12 cellular contexts compared by ENCODE assay signal in the genomic region with DNA sequence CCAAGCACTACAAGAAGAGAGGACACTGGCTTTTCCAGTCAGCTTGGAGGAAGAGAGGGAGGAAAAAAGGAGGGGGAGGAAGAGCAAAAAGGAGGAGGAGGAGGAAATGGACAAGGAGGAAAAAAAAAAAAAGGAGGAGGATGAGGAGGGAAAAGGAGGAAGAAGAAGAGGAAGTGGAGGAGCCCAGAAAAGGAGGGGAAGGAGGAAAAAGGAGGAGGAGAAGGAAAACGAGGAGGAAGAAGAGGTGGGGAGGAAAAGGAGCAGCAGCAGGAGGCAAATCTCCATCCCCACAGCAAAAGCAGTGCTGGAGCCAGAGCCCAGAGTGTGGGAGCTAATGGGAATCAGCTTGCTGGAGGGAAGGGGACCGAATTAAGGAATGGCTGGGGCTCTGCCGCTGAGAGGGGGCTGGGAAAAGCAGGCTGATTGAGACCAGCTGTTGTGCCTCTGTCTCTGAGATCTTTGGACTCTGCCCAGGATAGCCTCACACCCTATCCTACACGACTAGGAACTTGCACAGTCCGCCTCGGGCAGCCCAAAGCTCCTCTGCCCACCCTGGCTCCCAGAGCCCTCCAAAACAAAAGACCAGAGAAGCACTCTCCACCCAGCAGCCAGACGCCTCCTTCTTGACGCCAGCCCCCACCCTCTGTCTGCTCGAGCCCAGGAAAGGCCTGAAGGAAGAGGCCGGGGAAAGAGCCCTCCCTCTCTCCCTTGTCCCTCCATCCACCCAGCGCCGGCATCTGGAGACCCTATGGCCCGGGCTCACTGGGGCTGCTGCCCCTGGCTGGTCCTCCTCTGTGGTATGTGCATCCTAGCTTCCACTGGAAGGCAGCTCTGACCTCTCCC. TPM values are rescaled to one million over a fixed set of nuclear protein-coding genes. Genes with fewer than 3 reads are reported as not detected.
A peak's percentile ranks its signal among the peaks of the same experiment; 100 is the strongest.
DNase-seq lines count a peak whose midpoint lies in the region; ATAC-seq, FAIRE-seq and TF ChIP-seq lines count a peak whose summit lies in the region.
"Had no signal": no experiment of that assay in that cellular context is flagged by ENCODE, and none has a peak within 500 bp of the region (broad histone marks: within the 10 kb centered on the region; RNA-seq: fewer than 3 reads in every experiment).

A gene with protein sequence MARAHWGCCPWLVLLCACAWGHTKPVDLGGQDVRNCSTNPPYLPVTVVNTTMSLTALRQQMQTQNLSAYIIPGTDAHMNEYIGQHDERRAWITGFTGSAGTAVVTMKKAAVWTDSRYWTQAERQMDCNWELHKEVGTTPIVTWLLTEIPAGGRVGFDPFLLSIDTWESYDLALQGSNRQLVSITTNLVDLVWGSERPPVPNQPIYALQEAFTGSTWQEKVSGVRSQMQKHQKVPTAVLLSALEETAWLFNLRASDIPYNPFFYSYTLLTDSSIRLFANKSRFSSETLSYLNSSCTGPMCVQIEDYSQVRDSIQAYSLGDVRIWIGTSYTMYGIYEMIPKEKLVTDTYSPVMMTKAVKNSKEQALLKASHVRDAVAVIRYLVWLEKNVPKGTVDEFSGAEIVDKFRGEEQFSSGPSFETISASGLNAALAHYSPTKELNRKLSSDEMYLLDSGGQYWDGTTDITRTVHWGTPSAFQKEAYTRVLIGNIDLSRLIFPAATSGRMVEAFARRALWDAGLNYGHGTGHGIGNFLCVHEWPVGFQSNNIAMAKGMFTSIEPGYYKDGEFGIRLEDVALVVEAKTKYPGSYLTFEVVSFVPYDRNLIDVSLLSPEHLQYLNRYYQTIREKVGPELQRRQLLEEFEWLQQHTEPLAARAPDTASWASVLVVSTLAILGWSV (plus strand): TSS at position 514 of the 843 bp plus-strand sequence. CDS start 235 bp downstream, at position 749.

- BruUV-seq in GM12878 (replicated peaks; lab: Mats Ljungman, UMichigan) = no TSS peak

- FAIRE-seq in GM12878 (lab: Jason Lieb, UNC) (no peak), small intestine (lab: Jason Lieb, UNC) (no peak), urothelium cell line (lab: Jason Lieb, UNC) (no peak)

- H3K27me3 Mint-ChIP-seq in stimulated activated naive CD8-positive, alpha-beta T cell treated with anti-CD3 and anti-CD28 coated beads, Interleukin-15, amount 100 ng/mL, for 72 hours = no peaks in the 10 kb centered on the region

- no peak for TF ChIP-seq CTCF in GM12878 (IDR thresholded peaks at IDR 0.05 in 2 of 3, conservative IDR thresholded peaks at IDR 0.05 in 1 of 3; ENCODE audit: control insufficient read depth in 2 of 3, extremely low read depth in 1 of 3, insufficient read depth in 1 of 3, low read depth in 3 of 3, low read length in 3 of 3)

- H4K20me1 ChIP-seq in GM12878 (ENCODE audit: control insufficient read depth, insufficient read depth) = no peaks in the 10 kb centered on the region

- peak within 1 kb of the TSS in 1 of 2 donors; percentile 28 for H3K27ac Mint-ChIP-seq in stimulated activated naive CD8-positive, alpha-beta T cell treated with anti-CD3 and anti-CD28 coated beads, Interleukin-15, amount 100 ng/mL, for 72 hours

- H3K4me2 ChIP-seq in GM12878 (ENCODE audit: control insufficient read depth, insufficient read depth) = no peak within 1 kb of the TSS

- H3K79me2 ChIP-seq in GM12878 (ENCODE audit: control insufficient read depth, insufficient read depth, low read length) = no peaks in the 10 kb centered on the region

- no peak for TF ChIP-seq RAD21 in GM12878 (IDR thresholded peaks at IDR 0.05; ENCODE audit: insufficient read depth, low read depth, low read length)

- in situ Hi-C loops in GM12878 (cut with MboI) = no loop called here

- no peak within 1 kb of the TSS for H3K4me3 ChIP-seq in GM12878
- H3K4me3 ChIP-seq in small intestine (ENCODE audit: low read depth in 1 of 2, low read length in 2 of 2) = peak within 1 kb of the TSS in 1 of 2 donors; percentile 46

- H3K27ac ChIP-seq in GM12878 (ENCODE audit: control insufficient read depth, insufficient read depth) = no peak within 1 kb of the TSS
- H3K27ac ChIP-seq in small intestine (ENCODE audit: low read depth in 1 of 2, low read length in 1 of 2) = peak within 1 kb of the TSS; percentile 59 to 80
- H3K27ac ChIP-seq: 22Rv1, epithelial cell of prostate had no signal

- H3K9ac ChIP-seq in GM12878 (ENCODE audit: control insufficient read depth, insufficient read depth, low read length) = no peak within 1 kb of the TSS

- ATAC-seq in GM12878 = peak; percentile 24; the same call in 2 of the 3 replicates
- no peak for ATAC-seq in stimulated activated naive CD8-positive, alpha-beta T cell treated with anti-CD3 and anti-CD28 coated beads, Interleukin-15, amount 100 ng/mL, for 72 hours

- no peak within 1 kb of the TSS for H2AFZ ChIP-seq in GM12878 (ENCODE audit: control insufficient read depth, low read depth, low read length)

- no peaks in the 10 kb centered on the region for H3K9me3 ChIP-seq in GM12878 (replicated peaks; ENCODE audit: control insufficient read depth, insufficient read depth, low read length)
- no peaks in the 10 kb centered on the region for H3K9me3 ChIP-seq in small intestine (ENCODE audit: control insufficient read depth, low read depth)

- intact Hi-C loops in GM12878 (cut with micrococcal nuclease; ENCODE audit: unreplicated experiment) = no loop called here

- H3K36me3 ChIP-seq in GM12878 (ENCODE audit: control insufficient read depth in 2 of 2, insufficient read depth in 2 of 2, low read length in 1 of 2) (no peaks in the 10 kb centered on the region), small intestine (ENCODE audit: control insufficient read depth in 2 of 2, insufficient read depth in 2 of 2, low read length in 2 of 2) (no peaks in the 10 kb centered on the region)

- DNase-seq in DMS 273 (lab: John Stamatoyannopoulos, UW; ENCODE audit: unreplicated experiment) (peak; percentile 61), DMS 273 treated with DMSO at 0.1 percent for 48 hours (lab: John Stamatoyannopoulos, UW) (no peak), GM12878 (ENCODE audit: low read depth, low spot score) (no peak), islet precursor cell (peak; percentile 65), small intestine (peak; percentile 75), activated gamma-delta T cell (lab: John Stamatoyannopoulos, UW) (no peak), urothelium cell line (ENCODE audit: low spot score) (no peak)
- DNase-seq in stimulated activated naive CD8-positive, alpha-beta T cell treated with anti-CD3 and anti-CD28 coated beads, Interleukin-15, amount 100 ng/mL, for 72 hours = no peak
- DNase-seq: activated effector memory CD4-positive, alpha-beta T cell treated with Interleukin-2 at 50 U/mL for 16 hours; NCI-H2081 treated with DMSO at 0.1 percent for 48 hours had no signal

- no peaks in the 10 kb centered on the region for H3K9me3 Mint-ChIP-seq in stimulated activated naive CD8-positive, alpha-beta T cell treated with anti-CD3 and anti-CD28 coated beads, Interleukin-15, amount 100 ng/mL, for 72 hours

- no peak for TF ChIP-seq POLR2A in GM12878 (IDR thresholded peaks at IDR 0.05; ENCODE audit: low read depth, low read length)

- peaks cover 63% of the 10 kb centered on the region for H3K4me1 Mint-ChIP-seq in stimulated activated naive CD8-positive, alpha-beta T cell treated with anti-CD3 and anti-CD28 coated beads, Interleukin-15, amount 100 ng/mL, for 72 hours

- POLR2A ChIA-PET in GM12878 (lab: Charles Lee) = no interaction called here

- SMC1A ChIA-PET in GM12878 (lab: Charles Lee; ENCODE audit: uncharacterized antibody, unreplicated experiment) = interaction anchor here (0.8 to 1.4 kb wide), 3 partner anchors 34 to 423 kb away, joined by 3 to 4 read pairs (median 3); no protein-coding TSS in a partner anchor

- TF ChIP-seq EP300 in GM12878 (IDR thresholded peaks at IDR 0.05; ENCODE audit: borderline replicate concordance in 1 of 2, control insufficient read depth in 1 of 2, low read depth in 2 of 2, low read length in 2 of 2) = no peak

- H3K4me3 Mint-ChIP-seq in stimulated activated naive CD8-positive, alpha-beta T cell treated with anti-CD3 and anti-CD28 coated beads, Interleukin-15, amount 100 ng/mL, for 72 hours = no peak within 1 kb of the TSS

- no peaks in the 10 kb centered on the region for H3K27me3 ChIP-seq in GM12878 (replicated peaks in 1 of 2; ENCODE audit: control insufficient read depth in 2 of 2, insufficient read depth in 2 of 2, low read length in 1 of 2)
- no peaks in the 10 kb centered on the region for H3K27me3 ChIP-seq in small intestine (ENCODE audit: control insufficient read depth in 2 of 2, insufficient read depth in 2 of 2, low read length in 2 of 2)

- CTCF ChIA-PET in GM12878 (lab: Yijun Ruan, JAX) = interaction anchor here (0.6 to 1.9 kb wide), 4 partner anchors 12 to 48 kb away, joined by 3 to 8 read pairs (median 5); no protein-coding TSS in a partner anchor

- no peaks in the 10 kb centered on the region for H3K4me1 ChIP-seq in GM12878 (ENCODE audit: control insufficient read depth, insufficient read depth, low read length)
- H3K4me1 ChIP-seq in small intestine (ENCODE audit: control insufficient read depth in 2 of 2, insufficient read depth in 1 of 2, low read depth in 1 of 2, low read length in 1 of 2) = no peaks in the 10 kb centered on the region

- RAD21 ChIA-PET in GM12878 (lab: Charles Lee; ENCODE audit: unreplicated experiment) = interaction anchor here (0.7 to 3.2 kb wide), 4 partner anchors 43 to 85 kb away, joined by 3 to 11 read pairs (median 4); no protein-coding TSS in a partner anchor

- WGBS in GM12878 (ENCODE audit: insufficient coverage, insufficient replicate concordance, low lambda C conversion rate, missing lambda C conversion rate) = 37% methylated on average over 13 of the region's 13 CpGs
- 16 to 37% (median 28%) methylated on average over 9 to 13 of the region's 13 CpGs for WGBS in small intestine, 3 donors

TF ChIP-seq in GM12878, 131 proteins besides CTCF, POLR2A, EP300 and RAD21 (continues in another document):
- no peak for TF ChIP-seq IKZF2 (IDR thresholded peaks at IDR 0.05)

RNA-seq across cellular contexts. Expression of the gene that starts here (rescaled TPM):
- not detected in 2 replicates for total RNA-seq in GM12878 (2013; cell fraction: nucleolus; rRNA removed)
- total RNA-seq in GM12878 (2014; rRNA removed) (0.17 and 0.27 TPM in 2 replicates), GM12878 (2014; rRNA removed; fragmentation: Illumina TruSeq; extraction: Trizol) (0.13 and 0.14 TPM in 2 replicates), GM12878 (2021) (0.21 and 0.27 TPM in 2 replicates)
- 0.13 TPM for polyA plus RNA-seq in GM12878 (2011; ENCODE audit: low read depth)
- polyA plus RNA-seq in GM12878 (2011; rRNA removed) (0.04 TPM in 2 replicates), GM12878 (2014; fragmentation: Illumina TruSeq; extraction: Trizol) (0.21 and 0.32 TPM in 2 replicates), GM12878 (2014; fragmentation: Nextera tagmentation; extraction: Ambion mirVana) (under 1 TPM; 0.08 to 0.26 TPM), GM12878 (2014; rRNA removed) (0.24 and 0.37 TPM in 2 replicates), GM12878 (2016; fragmentation: Nextera tagmentation; extraction: Ambion mirVana) (under 1 TPM; 0.05 to 0.06 TPM), small intestine (10 to 100 TPM; 27.0 to 80.1 (median 27.3) TPM)
- polyA plus RNA-seq in GM12878 (2011; cell fraction: cytosol; rRNA removed) = 0.05 and 0.06 TPM in 2 replicates
- 0.04 and 0.06 TPM in 2 replicates for polyA plus RNA-seq in GM12878 (2011; cell fraction: nucleus; rRNA removed)
- polyA plus RNA-seq in GM12878 (2012) = 0.05 and 0.07 TPM in 2 replicates
- not detected in 2 replicates for polyA minus RNA-seq in GM12878 (2011; rRNA and poly(A)+ RNA removed)
- polyA minus RNA-seq in GM12878 (2011; cell fraction: cytosol; rRNA and poly(A)+ RNA removed) = not detected in 2 replicates
- not detected in 2 replicates for polyA minus RNA-seq in GM12878 (2011; cell fraction: nucleus; rRNA and poly(A)+ RNA removed)

Comparison
In these comparisons a context has a peak if more than half of its experiments do, and no peak if none do; other contexts are left out.
1. RNA of the gene that starts here (polyA plus RNA-seq): 27.0 to 80.1 TPM in small intestine; 0.04 to 0.37 TPM in GM12878; every median in the first group is over 10 times any median in the second.
2. DNase-seq: peak in DMS 273 (single experiment), islet precursor cell (single experiment) and small intestine (single experiment); none in DMS 273 treated with DMSO at 0.1 percent for 48 hours (single experiment), GM12878 (single experiment), activated gamma-delta T cell (single experiment), urothelium cell line (single experiment) and stimulated activated naive CD8-positive, alpha-beta T cell treated with anti-CD3 and anti-CD28 coated beads, Interleukin-15, amount 100 ng/mL, for 72 hours (0 of 2).
3. Peak in ATAC-seq in GM12878; RNA of the gene not detected or under 1 TPM.